Comparison of ENCODE assay signal across 8 cellular contexts in genomic region chr6:33199687-33200233, GRCh38. TPM values are rescaled to one million over a fixed set of nuclear protein-coding genes. Genes with fewer than 3 reads are reported as not detected.
DNase-seq lines count a peak whose midpoint lies in the region; ATAC-seq and TF ChIP-seq lines count a peak whose summit lies in the region.

No MANE protein-coding gene starts in this region.

- ATAC-seq in GM21360 (IDR thresholded peaks at IDR 0.05; ENCODE audit: unreplicated experiment) = peak; percentile 28
- no peak for ATAC-seq in GM18861 (IDR thresholded peaks at IDR 0.05; ENCODE audit: unreplicated experiment)

- H3K4me2 ChIP-seq in SK-N-SH = peak overlapping the region; percentile 98
- H3K4me2 ChIP-seq in smooth muscle cell = peak overlapping the region; percentile 95

- no peak for TF ChIP-seq EP300 in SK-N-SH (IDR thresholded peaks at IDR 0.05; ENCODE audit: borderline replicate concordance in 1 of 2, low read depth in 1 of 2, low read length in 1 of 2)

- CTCF ChIA-PET in SK-N-SH (lab: Yijun Ruan, JAX) = interaction anchor here (0.6 to 3.7 kb wide), 2 partner anchors 9 to 78 kb away, joined by 3 to 27 read pairs; partner anchors contain the start of gene RING1

- no peak for TF ChIP-seq RAD21 in SK-N-SH (IDR thresholded peaks at IDR 0.05; ENCODE audit: low read length)

- peaks cover 64% of the 10 kb centered on the region for H3K79me2 ChIP-seq in SK-N-SH (ENCODE audit: insufficient read depth)
- peaks cover 48% of the 10 kb centered on the region for H3K79me2 ChIP-seq in smooth muscle cell (ENCODE audit: low read depth)

- peaks cover 34 to 51% of the 10 kb centered on the region in 2 experiments for H3K36me3 ChIP-seq in SK-N-SH (replicated peaks in 1 of 2; ENCODE audit: control insufficient read depth in 1 of 2, insufficient read depth in 2 of 2, low read length in 1 of 2)
- H3K36me3 ChIP-seq in ascending aorta = peaks cover 36 to 42% of the 10 kb centered on the region in 2 donors
- peaks cover 26% of the 10 kb centered on the region for H3K36me3 ChIP-seq in iPS-18a (ENCODE audit: control insufficient read depth, low read depth, low read length)
- peaks cover 6% of the 10 kb centered on the region for H3K36me3 ChIP-seq in smooth muscle cell (ENCODE audit: low read depth)

- H3K27ac ChIP-seq in SK-N-SH (ENCODE audit: low read depth in 2 of 2, low read length in 1 of 2) (peak overlapping the region; percentile 97 to 99), ascending aorta (peak overlapping the region; percentile 95 to 97), iPS-18a (ENCODE audit: low read length) (no peak overlapping the region), smooth muscle cell (ENCODE audit: low read depth) (peak overlapping the region; percentile 98)

- WGBS in SK-N-SH (ENCODE audit: low lambda C conversion rate) = 3% methylated on average over 22 of the region's 26 CpGs
- 6% methylated on average over 10 of the region's 26 CpGs for WGBS in smooth muscle cell (ENCODE audit: low lambda C conversion rate)

- TF ChIP-seq CTCF in SK-N-SH (IDR thresholded peaks at IDR 0.05) (no peak), ascending aorta (IDR thresholded peaks at IDR 0.05) (no peak), smooth muscle cell (IDR thresholded peaks at IDR 0.05; ENCODE audit: borderline replicate concordance, insufficient read depth, poor library complexity, severe bottlenecking) (no peak)

- intact Hi-C loops in ascending aorta (cut with DNase I) = loop anchor here (1.0 to 5.0 kb wide), 6 partner anchors 9 to 227 kb away; partner anchors contain the start of genes RING1 and ZBTB22

- DNase-seq in Caki2 (ENCODE audit: low read depth) (peak; percentile 70), HuH-7 (ENCODE audit: low spot score) (peak; percentile 86), SK-N-SH (peak; percentile 89), ascending aorta (ENCODE audit: low spot score in 2 of 2) (peak in 1 of 2 donors; percentile 82), smooth muscle cell (lab: John Stamatoyannopoulos, UW; ENCODE audit: unreplicated experiment) (no peak)

- in situ Hi-C loops in Caki2 (cut with HindIII; ENCODE audit: low pct_unique_long_range_greater_than_20kb, low sequenced_read_pairs) = no loop called here

- H3F3A ChIP-seq in SK-N-SH (replicated peaks; ENCODE audit: insufficient read depth) (peaks cover 14% of the 10 kb centered on the region), smooth muscle cell (ENCODE audit: low read depth) (peaks cover 14% of the 10 kb centered on the region)

- H3K9ac ChIP-seq in SK-N-SH (peak overlapping the region; percentile 96), iPS-18a (ENCODE audit: low read length) (peak overlapping the region; percentile 76), smooth muscle cell (ENCODE audit: low read depth) (peak overlapping the region; percentile 98)

- H3K9me3 ChIP-seq in SK-N-SH = no peaks in the 10 kb centered on the region
- no peaks in the 10 kb centered on the region for H3K9me3 ChIP-seq in ascending aorta
- H3K9me3 ChIP-seq in iPS-18a (ENCODE audit: control insufficient read depth, low read depth, low read length) = no peaks in the 10 kb centered on the region
- H3K9me3 ChIP-seq in smooth muscle cell (replicated peaks; ENCODE audit: low read depth) = no peaks in the 10 kb centered on the region

- H3K9me2 ChIP-seq in SK-N-SH = no peaks in the 10 kb centered on the region

- peak overlapping the region; percentile 82 to 97 for H3K4me3 ChIP-seq in SK-N-SH (ENCODE audit: low read depth in 2 of 2, low read length in 1 of 2)
- H3K4me3 ChIP-seq in ascending aorta = peak overlapping the region; percentile 90 to 91
- peak overlapping the region; percentile 92 for H3K4me3 ChIP-seq in iPS-18a (ENCODE audit: low read length)
- peak overlapping the region; percentile 88 for H3K4me3 ChIP-seq in smooth muscle cell

- H4K20me1 ChIP-seq in SK-N-SH (ENCODE audit: insufficient read depth) (peaks cover 26% of the 10 kb centered on the region), smooth muscle cell (ENCODE audit: low read depth) (peaks cover 79% of the 10 kb centered on the region)

- H2AFZ ChIP-seq in SK-N-SH (ENCODE audit: low read depth) (no peak overlapping the region), smooth muscle cell (ENCODE audit: low read depth) (no peak overlapping the region)

- POLR2A ChIA-PET in SK-N-SH (lab: Yijun Ruan, JAX) = interaction anchor here (1.2 kb wide), 1 partner anchor 9 kb away, joined by 3 read pairs; the partner anchor contains the start of gene RING1

- H3K4me1 ChIP-seq in SK-N-SH (ENCODE audit: control insufficient read depth in 1 of 2, insufficient read depth in 2 of 2, low read depth in 1 of 2, low read length in 1 of 2) = peaks cover 11 to 34% of the 10 kb centered on the region in 2 experiments; a peak in 2 of 4 replicates
- H3K4me1 ChIP-seq in ascending aorta = peaks cover 16 to 28% of the 10 kb centered on the region in 2 donors
- H3K4me1 ChIP-seq in iPS-18a (ENCODE audit: control insufficient read depth, low read depth, low read length) = peaks cover 15% of the 10 kb centered on the region
- H3K4me1 ChIP-seq in smooth muscle cell (ENCODE audit: low read depth) = peaks cover 25% of the 10 kb centered on the region

- no peaks in the 10 kb centered on the region for H3K27me3 ChIP-seq in SK-N-SH (ENCODE audit: insufficient read depth)
- no peaks in the 10 kb centered on the region for H3K27me3 ChIP-seq in ascending aorta
- no peaks in the 10 kb centered on the region for H3K27me3 ChIP-seq in iPS-18a (ENCODE audit: control insufficient read depth, insufficient read depth, low read length)
- no peaks in the 10 kb centered on the region for H3K27me3 ChIP-seq in smooth muscle cell (ENCODE audit: low read depth)

TF ChIP-seq in SK-N-SH, 30 proteins besides CTCF, POLR2A, EP300 and RAD21 (continues in another document):
- TF ChIP-seq MXI1 (IDR thresholded peaks at IDR 0.05; ENCODE audit: low read depth, low read length) = peak; percentile 65; the same call in 1 of the 2 replicates
- TF ChIP-seq PBX3 (IDR thresholded peaks at IDR 0.05) = no peak
- no peak for TF ChIP-seq ZBTB33 (IDR thresholded peaks at IDR 0.05; ENCODE audit: borderline replicate concordance, low read depth)

RNA-seq across cellular contexts. Expression of gene RXRB, which starts 0.7 kb away (rescaled TPM):
- total RNA-seq in Caki2 (2014; rRNA removed; shearing (Covaris generic); ENCODE audit: low replicate concordance) = 25.1 and 30.0 TPM in 2 replicates
- polyA plus RNA-seq in SK-N-SH (2012; rRNA removed) = 45.8 and 61.0 TPM in 2 replicates
- polyA plus RNA-seq in SK-N-SH (2012; cell fraction: cytosol; rRNA removed) = 17.8 and 27.5 TPM in 2 replicates
- polyA plus RNA-seq in SK-N-SH (2012; cell fraction: nucleus; rRNA removed) = 154 and 237 TPM in 2 replicates
- total RNA-seq in ascending aorta = 21.6 TPM
- total RNA-seq in smooth muscle cell = 24.3 and 25.7 TPM in 2 replicates
- polyA plus RNA-seq in smooth muscle cell = 28.2 and 33.7 TPM in 2 replicates

RNA-seq across cellular contexts. Expression of gene SLC39A7, which starts 0.9 kb away (rescaled TPM):
- total RNA-seq in Caki2 (2014; rRNA removed; shearing (Covaris generic); ENCODE audit: low replicate concordance) = 232 and 245 TPM in 2 replicates
- polyA plus RNA-seq in SK-N-SH (2012; rRNA removed) (129 and 138 TPM in 2 replicates), smooth muscle cell (87.2 and 89.5 TPM in 2 replicates)
- polyA plus RNA-seq in SK-N-SH (2012; cell fraction: cytosol; rRNA removed) = 125 and 141 TPM in 2 replicates
- 115 and 121 TPM in 2 replicates for polyA plus RNA-seq in SK-N-SH (2012; cell fraction: nucleus; rRNA removed)
- total RNA-seq in ascending aorta (59.7 TPM), smooth muscle cell (112 and 140 TPM in 2 replicates)

RNA-seq across cellular contexts. Expression of gene HSD17B8, which starts 4.7 kb away (rescaled TPM):
- 41.2 and 79.7 TPM in 2 replicates for total RNA-seq in Caki2 (2014; rRNA removed; shearing (Covaris generic); ENCODE audit: low replicate concordance)
- 33.5 and 37.5 TPM in 2 replicates for polyA plus RNA-seq in SK-N-SH (2012; rRNA removed)
- 21.5 and 28.7 TPM in 2 replicates for polyA plus RNA-seq in SK-N-SH (2012; cell fraction: cytosol; rRNA removed)
- polyA plus RNA-seq in SK-N-SH (2012; cell fraction: nucleus; rRNA removed) = 51.3 and 79.0 TPM in 2 replicates
- total RNA-seq in ascending aorta = not detected
- 2.9 and 4.9 TPM in 2 replicates for total RNA-seq in smooth muscle cell
- polyA plus RNA-seq in smooth muscle cell = 3.7 and 9.6 TPM in 2 replicates

RNA-seq across cellular contexts. Expression of gene COL11A2, which starts 7.5 kb away (rescaled TPM):
- 0.20 and 1.4 TPM in 2 replicates for total RNA-seq in Caki2 (2014; rRNA removed; shearing (Covaris generic); ENCODE audit: low replicate concordance)
- polyA plus RNA-seq in SK-N-SH (2012; rRNA removed) (0.99 and 1.1 TPM in 2 replicates), smooth muscle cell (1.2 and 1.5 TPM in 2 replicates)
- polyA plus RNA-seq in SK-N-SH (2012; cell fraction: cytosol; rRNA removed) = 0.17 and 0.30 TPM in 2 replicates
- 11.9 TPM in 2 replicates for polyA plus RNA-seq in SK-N-SH (2012; cell fraction: nucleus; rRNA removed)
- total RNA-seq in ascending aorta (0.11 TPM), smooth muscle cell (0.36 and 1.1 TPM in 2 replicates)

RNA-seq across cellular contexts. Expression of gene RING1, which starts 8.5 kb away (rescaled TPM):
- 51.4 and 56.9 TPM in 2 replicates for total RNA-seq in Caki2 (2014; rRNA removed; shearing (Covaris generic); ENCODE audit: low replicate concordance)
- polyA plus RNA-seq in SK-N-SH (2012; rRNA removed) (55.1 and 61.3 TPM in 2 replicates), smooth muscle cell (31.6 and 35.1 TPM in 2 replicates)
- 30.4 and 40.3 TPM in 2 replicates for polyA plus RNA-seq in SK-N-SH (2012; cell fraction: cytosol; rRNA removed)
- polyA plus RNA-seq in SK-N-SH (2012; cell fraction: nucleus; rRNA removed) = 158 and 191 TPM in 2 replicates
- total RNA-seq in ascending aorta (28.5 TPM), smooth muscle cell (23.4 and 32.2 TPM in 2 replicates)
